Comparison of ENCODE assay signal across 1 cellular context in genomic region chr9:137480686-137481683, GRCh38.
TF ChIP-seq lines count a peak whose summit lies in the region.

No MANE protein-coding gene starts in this region.

TF ChIP-seq in K562, 482 proteins besides CTCF, POLR2A, EP300 and RAD21:
- TF ChIP-seq JUN (IDR thresholded peaks at IDR 0.05; ENCODE audit: borderline replicate concordance, low read depth, low read length) (no peak), JUN (CRISPR knock-in tag; IDR thresholded peaks at IDR 0.05; ENCODE audit: borderline replicate concordance) (no peak), ZNF436 (CRISPR knock-in tag; IDR thresholded peaks at IDR 0.05) (no peak), ZNF224 (CRISPR knock-in tag; IDR thresholded peaks at IDR 0.05) (no peak), GATAD2A (IDR thresholded peaks at IDR 0.05) (no peak), NFIC (IDR thresholded peaks at IDR 0.05) (no peak), HNRNPL (IDR thresholded peaks at IDR 0.05; ENCODE audit: low read depth, low read length) (no peak), ZNF507 (tag; conservative IDR thresholded peaks at IDR 0.05) (no peak), USF1 (CRISPR knock-in tag; IDR thresholded peaks at IDR 0.05) (0 out of 2 replicates have a peak, but pooled peaks have one; percentile 21), ZNF764 (CRISPR knock-in tag; IDR thresholded peaks at IDR 0.05; ENCODE audit: low read depth) (no peak), RB1 (IDR thresholded peaks at IDR 0.05; ENCODE audit: low read depth) (no peak), TSHZ1 (CRISPR knock-in tag; IDR thresholded peaks at IDR 0.05) (no peak), E2F4 (CRISPR knock-in tag; IDR thresholded peaks at IDR 0.05; ENCODE audit: low read depth) (0 out of 2 replicates have a peak, but pooled peaks have one; percentile 42), NFXL1 (CRISPR knock-in tag; IDR thresholded peaks at IDR 0.05) (no peak), ZNF780A (CRISPR knock-in tag; IDR thresholded peaks at IDR 0.05) (no peak), ATF2 (CRISPR knock-in tag; IDR thresholded peaks at IDR 0.05) (no peak)
